In the genomic region with DNA sequence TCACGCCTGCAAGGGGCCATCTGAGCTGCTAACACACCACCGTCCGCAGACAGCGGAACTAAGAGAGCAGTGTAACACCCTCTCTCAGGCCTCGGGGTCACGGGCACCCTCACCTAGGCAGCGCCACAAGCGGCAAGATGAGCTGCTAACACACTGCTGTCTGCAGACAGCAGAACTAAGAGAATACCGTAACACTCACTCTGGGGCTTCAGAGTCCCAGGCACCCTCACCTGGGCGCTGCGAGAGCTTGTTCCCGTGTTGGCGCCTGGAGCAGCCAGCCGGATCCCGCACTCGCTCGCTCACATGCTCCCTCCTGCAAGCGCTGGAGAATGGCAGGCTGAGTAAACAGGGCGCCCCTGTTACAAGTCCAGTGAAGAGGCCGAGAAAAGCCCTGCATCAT, we compare ENCODE assay signal across 27 cellular contexts.
A peak's percentile ranks its signal among the peaks of the same experiment; 100 is the strongest.
DNase-seq lines count a peak whose midpoint lies in the region; ATAC-seq and TF ChIP-seq lines count a peak whose summit lies in the region.
"Had no signal": no experiment of that assay in that cellular context is flagged by ENCODE, and none has a peak within 500 bp of the region (broad histone marks: within the 10 kb centered on the region; RNA-seq: fewer than 3 reads in every experiment).

No MANE protein-coding gene starts in this region.

- no peak overlapping the region for H3K4me3 ChIP-seq in Caco-2 (ENCODE audit: low read depth, low read length)
- H3K4me3 ChIP-seq in RWPE2 (ENCODE audit: severe bottlenecking), result no peak overlapping the region
- H3K4me3 ChIP-seq: upper lobe of left lung had no signal

- POLR2A ChIA-PET in Caco-2 (lab: Charles Lee), result no interaction called here

- H3K9me3 Mint-ChIP-seq in Caco-2 (ENCODE audit: unreplicated experiment), result no peaks in the 10 kb centered on the region
- peaks cover 3% of the 10 kb centered on the region for H3K9me3 Mint-ChIP-seq in neural crest cell
- H3K9me3 Mint-ChIP-seq: activated T-cell treated with anti-CD3 and anti-CD28 coated beads, Interleukin-2, amount 50 U/mL, for 72 hours; central memory CD8-positive, alpha-beta T cell had no signal

- no peak for TF ChIP-seq CTCF in Caco-2 (IDR thresholded peaks at IDR 0.05; ENCODE audit: insufficient read depth in 1 of 2, low read depth in 1 of 2, low read length in 1 of 2, severe bottlenecking in 1 of 2, unreplicated experiment in 1 of 2)
- TF ChIP-seq CTCF in RWPE2 (IDR thresholded peaks at IDR 0.05; ENCODE audit: poor library complexity, severe bottlenecking), result no peak
- no peak for TF ChIP-seq CTCF in neural crest cell (conservative IDR thresholded peaks at IDR 0.05)

- ATAC-seq in RWPE2 (ENCODE audit: low read depth), result no peak
- no peak for ATAC-seq in GM18502 (IDR thresholded peaks at IDR 0.05; ENCODE audit: poor library complexity, unreplicated experiment)
- ATAC-seq in HG02870 (IDR thresholded peaks at IDR 0.05; ENCODE audit: unreplicated experiment), result no peak
- ATAC-seq: activated T-cell treated with anti-CD3 and anti-CD28 coated beads, Interleukin-2, amount 50 U/mL, for 72 hours; naive thymus-derived CD8-positive, alpha-beta T cell; T-helper 17 cell had no signal

- CTCF ChIA-PET in Caco-2 (lab: Charles Lee), result no interaction called here

- H3K36me3 Mint-ChIP-seq in Caco-2 (ENCODE audit: insufficient read depth, unreplicated experiment), result no peaks in the 10 kb centered on the region
- peaks cover 6% of the 10 kb centered on the region for H3K36me3 Mint-ChIP-seq in neural crest cell (ENCODE audit: low read depth)

- H3K27me3 Mint-ChIP-seq in Caco-2 (ENCODE audit: insufficient read depth, unreplicated experiment), result no peaks in the 10 kb centered on the region
- no peaks in the 10 kb centered on the region for H3K27me3 Mint-ChIP-seq in neural crest cell (ENCODE audit: low read depth)
- H3K27me3 Mint-ChIP-seq: central memory CD8-positive, alpha-beta T cell; dendritic cell treated with granulocyte-macrophage colony-stimulating factor and Interleukin-4, amounts not matched to agents 40 ng/mL and 50 ng/mL, for 4 days; naive thymus-derived CD8-positive, alpha-beta T cell; T-helper 17 cell had no signal

- H3K4me3 Mint-ChIP-seq in Caco-2 (ENCODE audit: unreplicated experiment), result no peak overlapping the region
- H3K4me3 Mint-ChIP-seq in neural crest cell, result no peak overlapping the region
- H3K4me3 Mint-ChIP-seq: activated T-cell treated with anti-CD3 and anti-CD28 coated beads, Interleukin-2, amount 50 U/mL, for 72 hours; central memory CD8-positive, alpha-beta T cell; dendritic cell treated with granulocyte-macrophage colony-stimulating factor and Interleukin-4, amounts not matched to agents 40 ng/mL and 50 ng/mL, for 4 days; naive thymus-derived CD8-positive, alpha-beta T cell; T-helper 17 cell had no signal

- H3K9me3 ChIP-seq in Caco-2 (no peaks in the 10 kb centered on the region), RWPE2 (ENCODE audit: severe bottlenecking) (no peaks in the 10 kb centered on the region)
- H3K9me3 ChIP-seq: upper lobe of left lung had no signal

- H3K4me1 ChIP-seq in Caco-2, result no peaks in the 10 kb centered on the region
- peaks cover 43% of the 10 kb centered on the region for H3K4me1 ChIP-seq in RWPE2 (ENCODE audit: insufficient read depth, poor library complexity, severe bottlenecking)

- H3K27ac Mint-ChIP-seq in Caco-2 (ENCODE audit: unreplicated experiment) (peak overlapping the region; percentile 32), neural crest cell (ENCODE audit: unreplicated experiment) (peak overlapping the region; percentile 59)
- H3K27ac Mint-ChIP-seq: activated T-cell treated with anti-CD3 and anti-CD28 coated beads, Interleukin-2, amount 50 U/mL, for 72 hours; dendritic cell treated with granulocyte-macrophage colony-stimulating factor and Interleukin-4, amounts not matched to agents 40 ng/mL and 50 ng/mL, for 4 days; naive thymus-derived CD8-positive, alpha-beta T cell; T-helper 17 cell had no signal

- DNase-seq in Caco-2 (no peak), RWPE2 (ENCODE audit: low spot score) (no peak), iPS DF 19.7 (ENCODE audit: low read depth, low spot score) (peak; percentile 48), neural crest cell (ENCODE audit: low read depth, low spot score) (no peak), middle frontal gyrus (ENCODE audit: extremely low spot score, low spot score) (no peak), NCI-H1930 (lab: John Stamatoyannopoulos, UW) (no peak)
- DNase-seq: activated CD4-positive, alpha-beta T cell treated with anti-CD3 and anti-CD28 coated beads, Interleukin-2, amount 50 U/mL, for 4 hours; activated naive CD4-positive, alpha-beta T cell treated with Interleukin-2 at 50 U/mL for 16 hours; activated T-cell treated with anti-CD3 and anti-CD28 coated beads, Interleukin-2, amount 50 U/mL, for 72 hours; Calu3; DMS79 treated with DMSO at 0.1 percent for 48 hours; GF-D8; KBM-7; midbrain; naive thymus-derived CD8-positive, alpha-beta T cell; NCI-H1092 treated with DMSO at 0.1 percent for 48 hours; NCI-H187; NCI-H2171 treated with DMSO at 0.1 percent for 48 hours; NCI-H524 treated with DMSO at 0.1 percent for 48 hours; stimulated activated CD4-positive, alpha-beta T cell treated with anti-CD3 and anti-CD28 coated beads, Interleukin-15, amount 100 ng/mL, for 24 hours; stimulated activated CD4-positive, alpha-beta T cell treated with anti-CD3 and anti-CD28 coated beads, Interleukin-4, amount 100 ng/mL, for 4 hours; T-helper 17 cell had no signal

- H3K27me3 ChIP-seq in Caco-2 (replicated peaks; ENCODE audit: control insufficient read depth, insufficient read depth, low read length) (no peaks in the 10 kb centered on the region), RWPE2 (ENCODE audit: insufficient read depth, poor library complexity, severe bottlenecking) (no peaks in the 10 kb centered on the region)
- H3K27me3 ChIP-seq: upper lobe of left lung had no signal

- intact Hi-C loops in Caco-2 (cut with micrococcal nuclease; ENCODE audit: unreplicated experiment), result no loop called here

- H3K27ac ChIP-seq in RWPE2 (ENCODE audit: poor library complexity, severe bottlenecking), result peak overlapping the region; percentile 88
- H3K27ac ChIP-seq: upper lobe of left lung had no signal

- peaks cover 9% of the 10 kb centered on the region for H3K4me1 Mint-ChIP-seq in Caco-2 (ENCODE audit: low read depth, unreplicated experiment)
- H3K4me1 Mint-ChIP-seq in neural crest cell, result peaks cover 7% of the 10 kb centered on the region

- no TSS peak for BruUV-seq in Caco-2 (replicated peaks; lab: Mats Ljungman, UMichigan)

- no peaks in the 10 kb centered on the region for H3K36me3 ChIP-seq in Caco-2 (ENCODE audit: control insufficient read depth, insufficient read depth, low read length)
- H3K36me3 ChIP-seq in RWPE2 (ENCODE audit: low read depth), result no peaks in the 10 kb centered on the region; the same call in 1 of the 2 replicates
- H3K36me3 ChIP-seq: upper lobe of left lung had no signal
